1 cellular context compared by ENCODE assay signal in genomic region chr2:75560022-75560767, GRCh38.
TF ChIP-seq lines count a peak whose summit lies in the region.

No MANE protein-coding gene starts in this region.

TF ChIP-seq in GM23338, 12 proteins besides CTCF, POLR2A, EP300 and RAD21 (continued from another document):
- TF ChIP-seq, protein P1, sequence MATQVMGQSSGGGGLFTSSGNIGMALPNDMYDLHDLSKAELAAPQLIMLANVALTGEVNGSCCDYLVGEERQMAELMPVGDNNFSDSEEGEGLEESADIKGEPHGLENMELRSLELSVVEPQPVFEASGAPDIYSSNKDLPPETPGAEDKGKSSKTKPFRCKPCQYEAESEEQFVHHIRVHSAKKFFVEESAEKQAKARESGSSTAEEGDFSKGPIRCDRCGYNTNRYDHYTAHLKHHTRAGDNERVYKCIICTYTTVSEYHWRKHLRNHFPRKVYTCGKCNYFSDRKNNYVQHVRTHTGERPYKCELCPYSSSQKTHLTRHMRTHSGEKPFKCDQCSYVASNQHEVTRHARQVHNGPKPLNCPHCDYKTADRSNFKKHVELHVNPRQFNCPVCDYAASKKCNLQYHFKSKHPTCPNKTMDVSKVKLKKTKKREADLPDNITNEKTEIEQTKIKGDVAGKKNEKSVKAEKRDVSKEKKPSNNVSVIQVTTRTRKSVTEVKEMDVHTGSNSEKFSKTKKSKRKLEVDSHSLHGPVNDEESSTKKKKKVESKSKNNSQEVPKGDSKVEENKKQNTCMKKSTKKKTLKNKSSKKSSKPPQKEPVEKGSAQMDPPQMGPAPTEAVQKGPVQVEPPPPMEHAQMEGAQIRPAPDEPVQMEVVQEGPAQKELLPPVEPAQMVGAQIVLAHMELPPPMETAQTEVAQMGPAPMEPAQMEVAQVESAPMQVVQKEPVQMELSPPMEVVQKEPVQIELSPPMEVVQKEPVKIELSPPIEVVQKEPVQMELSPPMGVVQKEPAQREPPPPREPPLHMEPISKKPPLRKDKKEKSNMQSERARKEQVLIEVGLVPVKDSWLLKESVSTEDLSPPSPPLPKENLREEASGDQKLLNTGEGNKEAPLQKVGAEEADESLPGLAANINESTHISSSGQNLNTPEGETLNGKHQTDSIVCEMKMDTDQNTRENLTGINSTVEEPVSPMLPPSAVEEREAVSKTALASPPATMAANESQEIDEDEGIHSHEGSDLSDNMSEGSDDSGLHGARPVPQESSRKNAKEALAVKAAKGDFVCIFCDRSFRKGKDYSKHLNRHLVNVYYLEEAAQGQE (IDR thresholded peaks at IDR 0.05; ENCODE audit: unreplicated experiment), result no peak
- TF ChIP-seq POLR2AphosphoS5 (IDR thresholded peaks at IDR 0.05; ENCODE audit: low read depth) (no peak), STAT1 (IDR thresholded peaks at IDR 0.05; ENCODE audit: unreplicated experiment) (no peak), EZH2phosphoT487 (IDR thresholded peaks at IDR 0.05; ENCODE audit: unreplicated experiment) (no peak), ZNF331 (CRISPR knock-in tag; IDR thresholded peaks at IDR 0.05; ENCODE audit: low read depth) (no peak), JUNB (IDR thresholded peaks at IDR 0.05; ENCODE audit: unreplicated experiment) (no peak), ZNF114 (CRISPR knock-in tag; IDR thresholded peaks at IDR 0.05) (no peak), EZH2 (IDR thresholded peaks at IDR 0.05; ENCODE audit: low read depth, unreplicated experiment) (no peak), NANOG (IDR thresholded peaks at IDR 0.05; ENCODE audit: borderline replicate concordance) (no peak)
- TF ChIP-seq, protein P2, sequence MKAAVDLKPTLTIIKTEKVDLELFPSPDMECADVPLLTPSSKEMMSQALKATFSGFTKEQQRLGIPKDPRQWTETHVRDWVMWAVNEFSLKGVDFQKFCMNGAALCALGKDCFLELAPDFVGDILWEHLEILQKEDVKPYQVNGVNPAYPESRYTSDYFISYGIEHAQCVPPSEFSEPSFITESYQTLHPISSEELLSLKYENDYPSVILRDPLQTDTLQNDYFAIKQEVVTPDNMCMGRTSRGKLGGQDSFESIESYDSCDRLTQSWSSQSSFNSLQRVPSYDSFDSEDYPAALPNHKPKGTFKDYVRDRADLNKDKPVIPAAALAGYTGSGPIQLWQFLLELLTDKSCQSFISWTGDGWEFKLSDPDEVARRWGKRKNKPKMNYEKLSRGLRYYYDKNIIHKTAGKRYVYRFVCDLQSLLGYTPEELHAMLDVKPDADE (IDR thresholded peaks at IDR 0.05), result no peak
TF ChIP-seq in GM23338: peak in this region for 0.
